11 cellular contexts compared by ENCODE assay signal in the genomic region with DNA sequence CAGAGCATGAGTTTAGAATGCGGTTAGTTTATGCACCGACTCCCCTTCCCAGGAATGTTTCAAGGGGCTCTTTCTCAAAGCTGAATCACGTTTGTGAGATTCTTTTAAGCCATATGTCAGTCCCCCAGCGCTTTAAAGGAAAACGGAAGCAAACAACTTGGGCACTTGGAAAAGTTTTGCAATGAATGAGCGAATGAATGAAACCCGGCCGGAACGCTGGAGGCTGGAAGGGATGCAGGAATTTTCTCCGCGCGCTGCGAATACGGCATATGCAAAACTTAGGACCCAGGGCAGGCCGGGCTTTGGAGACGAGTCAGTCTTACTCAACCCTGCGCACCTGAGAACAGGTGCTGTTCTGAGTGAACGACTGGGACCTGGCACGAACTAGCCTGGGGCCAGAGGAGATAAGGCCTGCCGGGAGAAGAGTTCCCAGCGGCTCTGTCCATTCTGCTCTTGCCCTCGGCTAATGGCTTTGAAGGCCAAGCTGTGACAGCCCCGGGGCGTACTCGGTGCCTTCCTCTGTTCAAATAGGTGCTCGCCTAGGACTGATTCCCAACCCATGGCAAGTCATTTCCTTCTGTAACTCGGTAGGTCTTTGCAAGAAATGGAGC. TPM values are rescaled to one million over a fixed set of nuclear protein-coding genes. Genes with fewer than 3 reads are reported as not detected.
A peak's percentile ranks its signal among the peaks of the same experiment; 100 is the strongest.
DNase-seq lines count a peak whose midpoint lies in the region; ATAC-seq and TF ChIP-seq lines count a peak whose summit lies in the region.
"Had no signal": no experiment of that assay in that cellular context is flagged by ENCODE, and none has a peak within 500 bp of the region (broad histone marks: within the 10 kb centered on the region; RNA-seq: fewer than 3 reads in every experiment).

No MANE protein-coding gene starts in this region.

- peak; percentile 34 for ATAC-seq in Right ventricle myocardium superior (ENCODE audit: poor library complexity)

- H3K27ac ChIP-seq in urinary bladder (ENCODE audit: low read depth): no peak overlapping the region

- no peaks in the 10 kb centered on the region for H3K4me1 ChIP-seq in urinary bladder (ENCODE audit: insufficient read depth)

- H3K27ac Mint-ChIP-seq in nephron: peak overlapping the region; percentile 92 to 95 (median 94)
- no peak overlapping the region for H3K27ac Mint-ChIP-seq in activated naive CD4-positive, alpha-beta T cell treated with anti-CD3 and anti-CD28 coated beads, Interleukin-2, amount 10 ng/mL, durations not matched to agents 7 days and 5 days

- intact Hi-C loops in Right ventricle myocardium superior (cut with DNase I): no loop called here

- no peak for TF ChIP-seq CTCF in nephron (IDR thresholded peaks at IDR 0.05; ENCODE audit: unreplicated experiment in 3 of 3)

- H3K27me3 Mint-ChIP-seq in nephron (ENCODE audit: low read depth): peaks cover 13% of the 10 kb centered on the region
- peaks cover 25% of the 10 kb centered on the region for H3K27me3 Mint-ChIP-seq in activated naive CD4-positive, alpha-beta T cell treated with anti-CD3 and anti-CD28 coated beads, Interleukin-2, amount 10 ng/mL, durations not matched to agents 7 days and 5 days

- no peaks in the 10 kb centered on the region for H3K36me3 Mint-ChIP-seq in nephron (ENCODE audit: low read depth)
- H3K36me3 Mint-ChIP-seq in activated naive CD4-positive, alpha-beta T cell treated with anti-CD3 and anti-CD28 coated beads, Interleukin-2, amount 10 ng/mL, durations not matched to agents 7 days and 5 days: no peaks in the 10 kb centered on the region

- peaks cover 37% of the 10 kb centered on the region for H3K4me1 Mint-ChIP-seq in nephron
- H3K4me1 Mint-ChIP-seq in activated naive CD4-positive, alpha-beta T cell treated with anti-CD3 and anti-CD28 coated beads, Interleukin-2, amount 10 ng/mL, durations not matched to agents 7 days and 5 days: no peaks in the 10 kb centered on the region

- H3K36me3 ChIP-seq in urinary bladder (ENCODE audit: insufficient read depth): no peaks in the 10 kb centered on the region

- 11% methylated on average over 27 of the region's 27 CpGs for WGBS in urinary bladder

- DNase-seq in NCI-H82 (lab: John Stamatoyannopoulos, UW) (peak; percentile 10), NCI-H82 treated with DMSO at 0.1 percent for 48 hours (lab: John Stamatoyannopoulos, UW; ENCODE audit: unreplicated experiment) (no peak), Right ventricle myocardium superior (peak; percentile 31), putamen (ENCODE audit: low spot score) (no peak)
- no peak for DNase-seq in stimulated activated CD4-positive, alpha-beta T cell treated with anti-CD3 and anti-CD28 coated beads, Interleukin-2, amount 100 ng/mL, for 48 hours
- DNase-seq in activated naive CD4-positive, alpha-beta T cell treated with anti-CD3 and anti-CD28 coated beads, Interleukin-2, amount 10 ng/mL, durations not matched to agents 7 days and 5 days: no peak
- DNase-seq: activated CD8-positive, alpha-beta memory T cell treated with anti-CD3 and anti-CD28 coated beads for 24 hours; anterior cingulate cortex; SHP77 had no signal

- H3K9me3 Mint-ChIP-seq in nephron: peaks cover 4% of the 10 kb centered on the region
- no peaks in the 10 kb centered on the region for H3K9me3 Mint-ChIP-seq in activated naive CD4-positive, alpha-beta T cell treated with anti-CD3 and anti-CD28 coated beads, Interleukin-2, amount 10 ng/mL, durations not matched to agents 7 days and 5 days

- peak overlapping the region; percentile 33 for H3K4me3 ChIP-seq in urinary bladder (ENCODE audit: low read depth, low read length)

- CTCF ChIA-PET in activated naive CD4-positive, alpha-beta T cell treated with anti-CD3 and anti-CD28 coated beads, Interleukin-2, amount 10 ng/mL, durations not matched to agents 7 days and 5 days (lab: Charles Lee): no interaction called here

- peak overlapping the region; percentile 90 to 95 (median 94) for H3K4me3 Mint-ChIP-seq in nephron
- H3K4me3 Mint-ChIP-seq in activated naive CD4-positive, alpha-beta T cell treated with anti-CD3 and anti-CD28 coated beads, Interleukin-2, amount 10 ng/mL, durations not matched to agents 7 days and 5 days: no peak overlapping the region

RNA-seq across cellular contexts. Expression of a gene that starts 0.8 kb away (rescaled TPM):
- 2.5 TPM for total RNA-seq in Right ventricle myocardium superior
- total RNA-seq in urinary bladder: 118 TPM
- 0.34 TPM for polyA plus RNA-seq in urinary bladder

Comparison
In these comparisons a context has a peak if more than half of its experiments do, and no peak if none do; other contexts are left out.
1. DNase-seq: peak in NCI-H82 (single experiment) and Right ventricle myocardium superior (single experiment); none in NCI-H82 treated with DMSO at 0.1 percent for 48 hours (single experiment), putamen (single experiment), stimulated activated CD4-positive, alpha-beta T cell treated with anti-CD3 and anti-CD28 coated beads, Interleukin-2, amount 100 ng/mL, for 48 hours (0 of 2) and activated naive CD4-positive, alpha-beta T cell treated with anti-CD3 and anti-CD28 coated beads, Interleukin-2, amount 10 ng/mL, durations not matched to agents 7 days and 5 days (single experiment).
2. RNA of a gene that starts 0.8 kb away (total RNA-seq): 118 TPM in urinary bladder (single experiment); 2.5 TPM in Right ventricle myocardium superior (single experiment); every median in the first group is over 10 times any median in the second.